ENCODE assay signal across 26 cellular contexts in the genomic region with DNA sequence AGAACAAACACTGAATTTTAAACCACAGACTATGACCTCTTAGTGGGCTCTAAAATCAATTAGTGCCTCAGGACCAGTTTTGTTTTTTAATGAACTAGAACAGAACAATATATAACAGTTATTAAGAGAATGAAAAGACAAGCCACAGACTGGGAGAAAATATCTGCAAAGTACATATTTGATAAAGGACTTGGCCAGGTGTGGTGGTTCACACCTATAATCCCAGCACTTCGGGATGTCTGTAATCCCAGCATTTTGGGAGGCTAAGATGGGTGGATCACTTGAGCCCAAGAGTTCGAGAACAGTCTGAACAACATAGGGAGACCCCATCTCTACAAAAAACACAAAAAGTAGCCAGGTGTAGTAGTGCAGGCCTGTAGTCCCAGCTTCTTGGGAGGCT.
"Had no signal": no experiment of that assay in that cellular context is flagged by ENCODE, and none has a peak within 500 bp of the region (broad histone marks: within the 10 kb centered on the region; RNA-seq: fewer than 3 reads in every experiment).

No MANE protein-coding gene starts in this region.

- H3K27me3 ChIP-seq: colonic mucosa, esophagus squamous epithelium, gastrocnemius medialis, heart right ventricle, left lung had no signal

- H3K9me3 ChIP-seq: colonic mucosa, esophagus squamous epithelium, gastrocnemius medialis, heart right ventricle, left lung, lower lobe of right lung, mucosa of descending colon had no signal

- H3K4me3 Mint-ChIP-seq: dendritic cell treated with granulocyte-macrophage colony-stimulating factor and Interleukin-4, amounts not matched to agents 40 ng/mL and 50 ng/mL, for 4 days; effector memory CD8-positive, alpha-beta T cell; endodermal cell; mesothelial cell of epicardium had no signal

- H3K36me3 ChIP-seq: colonic mucosa, esophagus squamous epithelium, gastrocnemius medialis, heart right ventricle, left lung, lower lobe of right lung had no signal

- H3K4me1 Mint-ChIP-seq: endodermal cell had no signal

- H3K27me3 Mint-ChIP-seq: effector memory CD8-positive, alpha-beta T cell had no signal

- FAIRE-seq: endometrium, islet of Langerhans, keratinocyte had no signal

- H3K27ac Mint-ChIP-seq: dendritic cell treated with granulocyte-macrophage colony-stimulating factor and Interleukin-4, amounts not matched to agents 40 ng/mL and 50 ng/mL, for 4 days; endodermal cell; mesothelial cell of epicardium had no signal

- H3K4me1 ChIP-seq: colonic mucosa, gastrocnemius medialis had no signal

- H3K4me3 ChIP-seq: colonic mucosa, esophagus squamous epithelium, gastrocnemius medialis, heart right ventricle, left lung, lower lobe of right lung, mucosa of descending colon had no signal

- H3K9me3 Mint-ChIP-seq: dendritic cell treated with granulocyte-macrophage colony-stimulating factor and Interleukin-4, amounts not matched to agents 40 ng/mL and 50 ng/mL, for 4 days; effector memory CD8-positive, alpha-beta T cell had no signal

- ATAC-seq: effector memory CD8-positive, alpha-beta T cell; esophagus mucosa; gastrocnemius medialis; heart right ventricle; left cardiac atrium; left lung; left ventricle myocardium superior; lower lobe of right lung; mucosa of descending colon had no signal

- H3K27ac ChIP-seq: colonic mucosa, epithelial cell of prostate, esophagus squamous epithelium, gastrocnemius medialis, heart right ventricle, left lung, lower lobe of right lung had no signal

- DNase-seq: colonic mucosa; cortex of kidney; effector CD8-positive, alpha-beta T cell; effector memory CD8-positive, alpha-beta T cell; endodermal cell; erythroblast; esophagus squamous epithelium; foreskin fibroblast; foreskin melanocyte; gastrocnemius medialis; glutamatergic neuron; heart right ventricle; hippocampal formation; left cardiac atrium; left lung; left ventricle myocardium superior; lower lobe of right lung; mesenchymal stem cell; mucosa of descending colon had no signal
